ENCODE assay signal across 4 cellular contexts in the genomic region with DNA sequence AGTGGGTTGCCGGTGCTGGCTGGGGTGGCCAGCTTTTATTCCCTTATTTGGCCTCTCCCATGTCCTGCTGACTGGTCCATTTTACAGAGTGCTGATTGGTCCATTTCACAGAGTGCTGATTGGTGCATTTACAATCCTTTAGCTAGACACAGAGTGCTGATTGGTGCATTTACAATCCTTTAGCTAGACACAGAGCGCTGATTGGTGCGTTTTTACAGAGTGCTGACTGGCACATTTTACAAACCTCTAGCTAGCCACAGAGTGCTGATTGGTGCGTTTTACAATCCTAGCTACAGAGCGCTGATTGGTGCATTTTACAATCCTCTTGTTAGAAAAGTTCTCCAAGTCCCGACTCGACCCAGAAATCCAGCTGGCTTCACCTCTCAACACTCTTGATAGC. TPM values are rescaled to one million over a fixed set of nuclear protein-coding genes. Genes with fewer than 3 reads are reported as not detected.
"Had no signal": no experiment of that assay in that cellular context is flagged by ENCODE, and none has a peak within 500 bp of the region (broad histone marks: within the 10 kb centered on the region; RNA-seq: fewer than 3 reads in every experiment).

No MANE protein-coding gene starts in this region.

RNA-seq across cellular contexts. Expression of a gene that starts 53.2 kb away (rescaled TPM):
- total RNA-seq: LHCN-M2, M059J, MCF 10A, NCI-H460 had no signal
